ENCODE assay signal across 19 cellular contexts in genomic region chr17:47708312-47708863, GRCh38. TPM values are rescaled to one million over a fixed set of nuclear protein-coding genes. Genes with fewer than 3 reads are reported as not detected.
DNase-seq lines count a peak whose midpoint lies in the region; ATAC-seq, FAIRE-seq and TF ChIP-seq lines count a peak whose summit lies in the region.
"Had no signal": no experiment of that assay in that cellular context is flagged by ENCODE, and none has a peak within 500 bp of the region (broad histone marks: within the 10 kb centered on the region; RNA-seq: fewer than 3 reads in every experiment).

No MANE protein-coding gene starts in this region.

- intact Hi-C loops in sigmoid colon (cut with DNase I) = no loop called here

- H3K27ac Mint-ChIP-seq in astrocyte (ENCODE audit: unreplicated experiment) (no peak overlapping the region), T-helper 17 cell (no peak overlapping the region)
- H3K27ac Mint-ChIP-seq: H9 had no signal

- no peak overlapping the region for H3K4me3 ChIP-seq in astrocyte (ENCODE audit: insufficient read depth, low read depth, low read length)
- H3K4me3 ChIP-seq in iPS-15b (ENCODE audit: low read depth, low read length) = peak overlapping the region; percentile 32
- peak overlapping the region; percentile 12 to 44 (median 42) for H3K4me3 ChIP-seq in sigmoid colon
- H3K4me3 ChIP-seq: smooth muscle cell had no signal

- no peak for TF ChIP-seq POLR2A in sigmoid colon (IDR thresholded peaks at IDR 0.05)

- H3K27me3 ChIP-seq in astrocyte (ENCODE audit: insufficient read depth, low read length) = peaks cover 45% of the 10 kb centered on the region
- peaks cover 33% of the 10 kb centered on the region for H3K27me3 ChIP-seq in iPS-15b (ENCODE audit: control insufficient read depth, insufficient read depth, low read length)
- H3K27me3 ChIP-seq in sigmoid colon = peaks cover 0 to 4% (median 0%) of the 10 kb centered on the region in 3 donors

- H3K4me2 ChIP-seq in astrocyte (ENCODE audit: low read length) = peak overlapping the region; percentile 66
- H3K4me2 ChIP-seq: smooth muscle cell had no signal

- FAIRE-seq in astrocyte (lab: Jason Lieb, UNC) = no peak
- FAIRE-seq: urothelium cell line had no signal

- H3K9me3 ChIP-seq in ES-I3 (ENCODE audit: control insufficient read depth, insufficient read depth, low read length) (no peaks in the 10 kb centered on the region), astrocyte (ENCODE audit: insufficient read depth, low read depth, low read length) (no peaks in the 10 kb centered on the region), iPS-15b (ENCODE audit: control insufficient read depth, insufficient read depth, low read length) (no peaks in the 10 kb centered on the region), sigmoid colon (no peaks in the 10 kb centered on the region), T-helper 17 cell (ENCODE audit: control insufficient read depth, low read length, poor library complexity, severe bottlenecking) (no peaks in the 10 kb centered on the region)

- DNase-seq in astrocyte (ENCODE audit: low read depth) (no peak), sigmoid colon (peak; percentile 67), DMS153 (lab: John Stamatoyannopoulos, UW) (no peak), DMS53 treated with DMSO at 0.1 percent for 48 hours (lab: John Stamatoyannopoulos, UW; ENCODE audit: unreplicated experiment) (no peak), T-helper 17 cell (no peak)
- DNase-seq: activated naive CD4-positive, alpha-beta T cell treated with anti-CD3 and anti-CD28 coated beads, Interleukin-2, amount 50 U/mL, for 16 hours; activated T-cell treated with anti-CD3 and anti-CD28 coated beads, Interleukin-2, amount 50 U/mL, for 24 hours; NCI-H1105; NCI-H774 had no signal

- ATAC-seq in HG03135 (IDR thresholded peaks at IDR 0.05; ENCODE audit: unreplicated experiment) (no peak), T-helper 17 cell (no peak)

- no peak for TF ChIP-seq EP300 in sigmoid colon (IDR thresholded peaks at IDR 0.05)

- H3K4me1 Mint-ChIP-seq in astrocyte (ENCODE audit: low read depth, unreplicated experiment) (peaks cover 12% of the 10 kb centered on the region), T-helper 17 cell (peaks cover 41% of the 10 kb centered on the region)

- no peaks in the 10 kb centered on the region for H3K79me2 ChIP-seq in astrocyte (ENCODE audit: insufficient read depth, low read length)

- H3K9ac ChIP-seq in ES-I3 (ENCODE audit: low read depth, low read length) = peak overlapping the region; percentile 47; the same call in 1 of the 2 replicates
- no peak overlapping the region for H3K9ac ChIP-seq in astrocyte (ENCODE audit: low read length)
- no peak overlapping the region for H3K9ac ChIP-seq in iPS-15b (ENCODE audit: low read depth, low read length)

- no peaks in the 10 kb centered on the region for H3K9me3 Mint-ChIP-seq in astrocyte (ENCODE audit: unreplicated experiment)
- H3K9me3 Mint-ChIP-seq: activated T-cell treated with anti-CD3 and anti-CD28 coated beads, Interleukin-2, amount 50 U/mL, for 24 hours; brain; H9 had no signal

- H3K36me3 ChIP-seq in ES-I3 (ENCODE audit: insufficient read depth, low read length) (no peaks in the 10 kb centered on the region), astrocyte (ENCODE audit: insufficient read depth, low read length) (no peaks in the 10 kb centered on the region), iPS-15b (ENCODE audit: control insufficient read depth, insufficient read depth, low read length) (no peaks in the 10 kb centered on the region), sigmoid colon (peaks cover 0 to 22% (median 7%) of the 10 kb centered on the region in 4 donors)

- H3K4me1 ChIP-seq in ES-I3 (ENCODE audit: insufficient read depth, low read length) (peaks cover 4% of the 10 kb centered on the region; the same call in 1 of the 2 replicates), astrocyte (ENCODE audit: insufficient read depth, low read length) (peaks cover 11% of the 10 kb centered on the region), iPS-15b (ENCODE audit: control insufficient read depth, insufficient read depth, low read length) (no peaks in the 10 kb centered on the region), sigmoid colon (peaks cover 0 to 21% (median 17%) of the 10 kb centered on the region in 4 donors)

- H2AFZ ChIP-seq in astrocyte (ENCODE audit: low read depth, low read length) = no peak overlapping the region

- H3K4me3 Mint-ChIP-seq in astrocyte (ENCODE audit: unreplicated experiment) = no peak overlapping the region
- H3K4me3 Mint-ChIP-seq in T-helper 17 cell = no peak overlapping the region
- H3K4me3 Mint-ChIP-seq: activated T-cell treated with anti-CD3 and anti-CD28 coated beads, Interleukin-2, amount 50 U/mL, for 24 hours; brain; H9 had no signal

- TF ChIP-seq CTCF in astrocyte (IDR thresholded peaks at IDR 0.05; ENCODE audit: insufficient read depth, low read depth, low read length) = no peak
- no peak for TF ChIP-seq CTCF in sigmoid colon (IDR thresholded peaks at IDR 0.05)

- H3K36me3 Mint-ChIP-seq in astrocyte (ENCODE audit: low read depth, unreplicated experiment) = peaks cover 36% of the 10 kb centered on the region
- no peaks in the 10 kb centered on the region for H3K36me3 Mint-ChIP-seq in T-helper 17 cell (ENCODE audit: low read depth)

- H3K27me3 Mint-ChIP-seq in astrocyte (ENCODE audit: low read depth, unreplicated experiment) (peaks cover 19% of the 10 kb centered on the region), T-helper 17 cell (no peaks in the 10 kb centered on the region)
- H3K27me3 Mint-ChIP-seq: activated T-cell treated with anti-CD3 and anti-CD28 coated beads, Interleukin-2, amount 50 U/mL, for 24 hours had no signal

- 42 to 69% methylated on average over 31 of the region's 31 CpGs for WGBS in sigmoid colon, 2 donors

- H3K27ac ChIP-seq in astrocyte (ENCODE audit: low read depth, low read length) (no peak overlapping the region), sigmoid colon (peak overlapping the region; percentile 55 to 65 (median 58))

- H4K20me1 ChIP-seq in astrocyte (ENCODE audit: insufficient read depth, low read length) = peaks cover 51% of the 10 kb centered on the region

RNA-seq across cellular contexts. Expression of gene TBKBP1, which starts 14.4 kb away (rescaled TPM):
- total RNA-seq in astrocyte = 26.7 and 28.2 TPM in 2 replicates
- total RNA-seq in sigmoid colon = 10 to 100 TPM in 2 of 4 donors, 1 to 10 TPM in 2; 7.8 to 25.5 (median 11.2) TPM
- 1 to 10 TPM; 3.5 to 4.6 (median 4.2) TPM for polyA plus RNA-seq in sigmoid colon
- 1 to 10 TPM; 2.4 to 2.6 TPM for total RNA-seq in T-helper 17 cell

RNA-seq across cellular contexts. Expression of gene TBX21, which starts 24.6 kb away (rescaled TPM):
- total RNA-seq in astrocyte (not detected in 2 replicates), sigmoid colon (under 1 TPM in 2 of 4 donors, not detected in 2; 0.36 to 0.41 TPM), T-helper 17 cell (1 to 10 TPM; 7.9 to 8.8 TPM)
- polyA plus RNA-seq in sigmoid colon = 1 to 10 TPM in 1 of 3 donors, under 1 TPM in 2; under 0.01 to 1.2 (median 0.23) TPM
- total RNA-seq: dermis microvascular lymphatic vessel endothelial cell, esophagus mucosa, H9, osteocyte, smooth muscle cell had no signal
- polyA plus RNA-seq: smooth muscle cell had no signal

RNA-seq across cellular contexts. Expression of gene KPNB1, which starts 58.7 kb away (rescaled TPM):
- total RNA-seq in astrocyte (467 and 491 TPM in 2 replicates), sigmoid colon (100 to 1,000 TPM; 185 to 268 (median 214) TPM), T-helper 17 cell (100 to 1,000 TPM; 183 to 196 TPM)
- polyA plus RNA-seq in sigmoid colon = 100 to 1,000 TPM in 1 of 3 donors, 10 to 100 TPM in 2; 23.4 to 103 (median 39.1) TPM
